ENCODE assay signal across 13 cellular contexts in the genomic region with DNA sequence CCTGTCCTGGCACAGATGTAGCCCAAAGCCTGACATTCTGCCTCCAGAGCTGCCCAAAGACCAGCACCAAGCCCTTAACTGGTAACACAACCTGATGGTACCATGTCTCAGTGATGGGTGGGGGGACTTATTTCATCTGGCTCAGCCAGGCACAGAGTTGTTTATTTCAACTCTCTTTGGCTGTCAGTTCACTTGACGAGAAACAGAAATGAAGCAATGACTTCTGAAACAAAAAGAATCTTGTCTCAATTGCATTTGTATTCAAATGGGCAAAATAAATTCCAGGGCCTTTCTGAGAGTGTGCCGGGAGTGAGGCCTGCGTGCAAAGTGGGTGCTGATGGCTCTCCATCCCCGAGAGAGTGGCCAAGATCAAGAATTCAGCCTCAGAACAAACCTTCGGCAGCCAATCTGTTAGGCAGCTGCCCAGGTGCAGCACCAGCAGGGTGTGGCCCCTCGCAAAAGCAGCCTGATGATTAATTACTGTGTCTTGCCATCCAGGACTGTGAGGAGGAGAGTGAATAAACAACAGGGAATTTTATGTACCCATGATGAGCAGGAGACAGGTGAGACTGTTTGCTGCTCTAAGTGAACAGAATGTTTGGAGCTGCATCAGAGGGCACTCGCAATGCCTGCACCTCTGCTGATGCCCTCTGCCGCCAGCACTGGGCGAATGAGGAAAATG.
DNase-seq lines count a peak whose midpoint lies in the region; ATAC-seq and TF ChIP-seq lines count a peak whose summit lies in the region.
"Had no signal": no experiment of that assay in that cellular context is flagged by ENCODE, and none has a peak within 500 bp of the region (broad histone marks: within the 10 kb centered on the region; RNA-seq: fewer than 3 reads in every experiment).

No MANE protein-coding gene starts in this region.

- peaks cover 4% of the 10 kb centered on the region; the same call in 1 of the 2 replicates for H3K4me1 Mint-ChIP-seq in WTC11
- no peaks in the 10 kb centered on the region for H3K4me1 Mint-ChIP-seq in activated T-helper 2 cell treated with anti-CD3 and anti-CD28 coated beads, Interferon-gamma antibody, Interleukin-2, Interleukin-4, amounts not matched to agents 10 μg/mL and 5 μg/mL and 100 μg/mL, durations not matched to agents 14 hours and 24 hours and 36 hours (ENCODE audit: low read depth)
- H3K4me1 Mint-ChIP-seq: stimulated activated naive CD8-positive, alpha-beta T cell treated with anti-CD3 and anti-CD28 coated beads, Interleukin-15, amount 100 ng/mL, for 72 hours had no signal

- no peak overlapping the region for H3K4me3 Mint-ChIP-seq in WTC11
- H3K4me3 Mint-ChIP-seq in activated T-helper 2 cell treated with anti-CD3 and anti-CD28 coated beads, Interferon-gamma antibody, Interleukin-2, Interleukin-4, amounts not matched to agents 10 μg/mL and 5 μg/mL and 100 μg/mL, durations not matched to agents 14 hours and 24 hours and 36 hours (ENCODE audit: low read depth), result no peak overlapping the region
- H3K4me3 Mint-ChIP-seq: stimulated activated naive CD8-positive, alpha-beta T cell treated with anti-CD3 and anti-CD28 coated beads, Interleukin-15, amount 100 ng/mL, for 72 hours had no signal

- no peaks in the 10 kb centered on the region for H3K36me3 Mint-ChIP-seq in WTC11
- H3K36me3 Mint-ChIP-seq in activated T-helper 2 cell treated with anti-CD3 and anti-CD28 coated beads, Interferon-gamma antibody, Interleukin-2, Interleukin-4, amounts not matched to agents 10 μg/mL and 5 μg/mL and 100 μg/mL, durations not matched to agents 14 hours and 24 hours and 36 hours (ENCODE audit: low read depth), result no peaks in the 10 kb centered on the region

- DNase-seq in COR-L47 (lab: John Stamatoyannopoulos, UW) (peak; percentile 82), NCI-H146 (lab: John Stamatoyannopoulos, UW) (peak; percentile 75), WTC11 (ENCODE audit: low spot score) (no peak), medulla oblongata (ENCODE audit: extremely low spot score) (peak; percentile 36), omental fat pad (ENCODE audit: low spot score) (no peak)
- no peak for DNase-seq in activated T-helper 2 cell treated with anti-CD3 and anti-CD28 coated beads, Interferon-gamma antibody, Interleukin-2, Interleukin-4, amounts not matched to agents 10 μg/mL and 5 μg/mL and 100 μg/mL, durations not matched to agents 14 hours and 24 hours and 36 hours (ENCODE audit: low spot score)
- DNase-seq: activated CD4-positive, CD25-positive, alpha-beta regulatory T cell; activated gamma-delta T cell treated with Interleukin-2 at 50 U/mL for 16 hours; MG63; NCI-H2227 treated with DMSO at 0.1 percent for 48 hours; stimulated activated naive CD8-positive, alpha-beta T cell treated with anti-CD3 and anti-CD28 coated beads, Interleukin-15, amount 100 ng/mL, for 72 hours had no signal

- peak overlapping the region; percentile 41; the same call in 1 of the 2 replicates for H3K27ac Mint-ChIP-seq in WTC11
- H3K27ac Mint-ChIP-seq in activated T-helper 2 cell treated with anti-CD3 and anti-CD28 coated beads, Interferon-gamma antibody, Interleukin-2, Interleukin-4, amounts not matched to agents 10 μg/mL and 5 μg/mL and 100 μg/mL, durations not matched to agents 14 hours and 24 hours and 36 hours, result no peak overlapping the region

- POLR2A ChIA-PET in WTC11 (lab: Charles Lee), result interaction anchor here (0.6 kb wide), 1 partner anchor 1448 kb away, joined by 6 read pairs; no protein-coding TSS in a partner anchor

- CTCF ChIA-PET in WTC11 (lab: Charles Lee), result interaction anchor here (0.9 to 1.4 kb wide), 3 partner anchors 26 to 131 kb away, joined by 3 to 8 read pairs (median 4); no protein-coding TSS in a partner anchor

- H3K27me3 Mint-ChIP-seq in WTC11 (ENCODE audit: low read depth), result no peaks in the 10 kb centered on the region
- H3K27me3 Mint-ChIP-seq in activated T-helper 2 cell treated with anti-CD3 and anti-CD28 coated beads, Interferon-gamma antibody, Interleukin-2, Interleukin-4, amounts not matched to agents 10 μg/mL and 5 μg/mL and 100 μg/mL, durations not matched to agents 14 hours and 24 hours and 36 hours (ENCODE audit: low read depth), result no peaks in the 10 kb centered on the region
- H3K27me3 Mint-ChIP-seq: stimulated activated naive CD8-positive, alpha-beta T cell treated with anti-CD3 and anti-CD28 coated beads, Interleukin-15, amount 100 ng/mL, for 72 hours had no signal

- intact Hi-C loops in activated T-helper 2 cell treated with anti-CD3 and anti-CD28 coated beads, Interferon-gamma antibody, Interleukin-2, Interleukin-4, amounts not matched to agents 10 μg/mL and 5 μg/mL and 100 μg/mL, durations not matched to agents 14 hours and 24 hours and 36 hours (cut with micrococcal nuclease), result no loop called here

- TF ChIP-seq CTCF in WTC11 (IDR thresholded peaks at IDR 0.05) (no peak), omental fat pad (IDR thresholded peaks at IDR 0.05) (no peak)

- H3K9me3 Mint-ChIP-seq in WTC11, result no peaks in the 10 kb centered on the region
- H3K9me3 Mint-ChIP-seq in activated T-helper 2 cell treated with anti-CD3 and anti-CD28 coated beads, Interferon-gamma antibody, Interleukin-2, Interleukin-4, amounts not matched to agents 10 μg/mL and 5 μg/mL and 100 μg/mL, durations not matched to agents 14 hours and 24 hours and 36 hours, result no peaks in the 10 kb centered on the region
- H3K9me3 Mint-ChIP-seq: stimulated activated naive CD8-positive, alpha-beta T cell treated with anti-CD3 and anti-CD28 coated beads, Interleukin-15, amount 100 ng/mL, for 72 hours had no signal

- ATAC-seq in WTC11 (no peak), HG02938 (IDR thresholded peaks at IDR 0.05; ENCODE audit: unreplicated experiment) (no peak), omental fat pad (ENCODE audit: low FRiP score) (no peak), HG03045 (IDR thresholded peaks at IDR 0.05; ENCODE audit: unreplicated experiment) (no peak)
- ATAC-seq: stimulated activated naive CD8-positive, alpha-beta T cell treated with anti-CD3 and anti-CD28 coated beads, Interleukin-15, amount 100 ng/mL, for 72 hours had no signal

TF ChIP-seq in WTC11, 78 proteins besides CTCF, POLR2A, EP300 and RAD21:
- TF ChIP-seq, protein P1, sequence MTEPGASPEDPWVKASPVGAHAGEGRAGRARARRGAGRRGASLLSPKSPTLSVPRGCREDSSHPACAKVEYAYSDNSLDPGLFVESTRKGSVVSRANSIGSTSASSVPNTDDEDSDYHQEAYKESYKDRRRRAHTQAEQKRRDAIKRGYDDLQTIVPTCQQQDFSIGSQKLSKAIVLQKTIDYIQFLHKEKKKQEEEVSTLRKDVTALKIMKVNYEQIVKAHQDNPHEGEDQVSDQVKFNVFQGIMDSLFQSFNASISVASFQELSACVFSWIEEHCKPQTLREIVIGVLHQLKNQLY (CRISPR knock-in tag; IDR thresholded peaks at IDR 0.05), result no peak
- TF ChIP-seq TP53 (CRISPR knock-in tag; IDR thresholded peaks at IDR 0.05), result no peak
- no peak for TF ChIP-seq NR3C1 (CRISPR knock-in tag; conservative IDR thresholded peaks at IDR 0.05; ENCODE audit: low read depth)
- no peak for TF ChIP-seq ZNF219 (CRISPR knock-in tag; IDR thresholded peaks at IDR 0.05; ENCODE audit: borderline replicate concordance)
- TF ChIP-seq, protein P2, sequence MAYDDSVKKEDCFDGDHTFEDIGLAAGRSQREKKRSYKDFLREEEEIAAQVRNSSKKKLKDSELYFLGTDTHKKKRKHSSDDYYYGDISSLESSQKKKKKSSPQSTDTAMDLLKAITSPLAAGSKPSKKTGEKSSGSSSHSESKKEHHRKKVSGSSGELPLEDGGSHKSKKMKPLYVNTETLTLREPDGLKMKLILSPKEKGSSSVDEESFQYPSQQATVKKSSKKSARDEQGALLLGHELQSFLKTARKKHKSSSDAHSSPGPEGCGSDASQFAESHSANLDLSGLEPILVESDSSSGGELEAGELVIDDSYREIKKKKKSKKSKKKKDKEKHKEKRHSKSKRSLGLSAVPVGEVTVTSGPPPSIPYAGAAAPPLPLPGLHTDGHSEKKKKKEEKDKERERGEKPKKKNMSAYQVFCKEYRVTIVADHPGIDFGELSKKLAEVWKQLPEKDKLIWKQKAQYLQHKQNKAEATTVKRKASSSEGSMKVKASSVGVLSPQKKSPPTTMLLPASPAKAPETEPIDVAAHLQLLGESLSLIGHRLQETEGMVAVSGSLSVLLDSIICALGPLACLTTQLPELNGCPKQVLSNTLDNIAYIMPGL (CRISPR knock-in tag; IDR thresholded peaks at IDR 0.05), result no peak
- TF ChIP-seq ZNF416 (CRISPR knock-in tag; IDR thresholded peaks at IDR 0.05), result no peak
- TF ChIP-seq, protein P3, sequence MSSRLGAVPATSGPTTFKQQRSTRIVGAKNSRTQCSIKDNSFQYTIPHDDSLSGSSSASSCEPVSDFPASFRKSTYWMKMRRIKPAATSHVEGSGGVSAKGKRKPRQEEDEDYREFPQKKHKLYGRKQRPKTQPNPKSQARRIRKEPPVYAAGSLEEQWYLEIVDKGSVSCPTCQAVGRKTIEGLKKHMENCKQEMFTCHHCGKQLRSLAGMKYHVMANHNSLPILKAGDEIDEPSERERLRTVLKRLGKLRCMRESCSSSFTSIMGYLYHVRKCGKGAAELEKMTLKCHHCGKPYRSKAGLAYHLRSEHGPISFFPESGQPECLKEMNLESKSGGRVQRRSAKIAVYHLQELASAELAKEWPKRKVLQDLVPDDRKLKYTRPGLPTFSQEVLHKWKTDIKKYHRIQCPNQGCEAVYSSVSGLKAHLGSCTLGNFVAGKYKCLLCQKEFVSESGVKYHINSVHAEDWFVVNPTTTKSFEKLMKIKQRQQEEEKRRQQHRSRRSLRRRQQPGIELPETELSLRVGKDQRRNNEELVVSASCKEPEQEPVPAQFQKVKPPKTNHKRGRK (CRISPR knock-in tag; IDR thresholded peaks at IDR 0.05; ENCODE audit: borderline replicate concordance), result no peak

Comparison
In these comparisons a context has a peak if more than half of its experiments do, and no peak if none do; other contexts are left out.
1. DNase-seq: peak in COR-L47 (single experiment), NCI-H146 (single experiment) and medulla oblongata (single experiment); none in WTC11 (single experiment), activated T-helper 2 cell treated with anti-CD3 and anti-CD28 coated beads, Interferon-gamma antibody, Interleukin-2, Interleukin-4, amounts not matched to agents 10 μg/mL and 5 μg/mL and 100 μg/mL, durations not matched to agents 14 hours and 24 hours and 36 hours (single experiment) and omental fat pad (single experiment).